In genomic region chr3:13884851-13885703, GRCh38 we compare ENCODE assay signal across 8 cellular contexts. TPM values are rescaled to one million over a fixed set of nuclear protein-coding genes. Genes with fewer than 3 reads are reported as not detected.
DNase-seq lines count a peak whose midpoint lies in the region; ATAC-seq and TF ChIP-seq lines count a peak whose summit lies in the region.

No MANE protein-coding gene starts in this region.

- peaks cover 0 to 5% (median 0%) of the 10 kb centered on the region in 3 donors for H3K9me3 ChIP-seq in tibial artery

- no peaks in the 10 kb centered on the region for H3K4me1 Mint-ChIP-seq in activated CD4-positive, alpha-beta memory T cell treated with anti-CD3 and anti-CD28 coated beads for 36 hours (ENCODE audit: low read depth)
- H3K4me1 Mint-ChIP-seq in endothelial cell (ENCODE audit: unreplicated experiment) = peaks cover 3% of the 10 kb centered on the region

- H3K36me3 Mint-ChIP-seq in activated CD4-positive, alpha-beta memory T cell treated with anti-CD3 and anti-CD28 coated beads for 36 hours = no peaks in the 10 kb centered on the region
- H3K36me3 Mint-ChIP-seq in endothelial cell (ENCODE audit: low read depth, unreplicated experiment) = peaks cover 8% of the 10 kb centered on the region

- no peaks in the 10 kb centered on the region for H3K9me3 Mint-ChIP-seq in activated CD4-positive, alpha-beta memory T cell treated with anti-CD3 and anti-CD28 coated beads for 36 hours
- peaks cover 5% of the 10 kb centered on the region for H3K9me3 Mint-ChIP-seq in endothelial cell (ENCODE audit: unreplicated experiment)

- ATAC-seq in GM18868 (IDR thresholded peaks at IDR 0.05; ENCODE audit: unreplicated experiment) (peak; percentile 60), HG02642 (IDR thresholded peaks at IDR 0.05; ENCODE audit: poor library complexity, unreplicated experiment) (no peak)

- H3K4me3 Mint-ChIP-seq in activated CD4-positive, alpha-beta memory T cell treated with anti-CD3 and anti-CD28 coated beads for 36 hours = no peak overlapping the region
- no peak overlapping the region for H3K4me3 Mint-ChIP-seq in endothelial cell (ENCODE audit: unreplicated experiment)

- peak; percentile 46 for DNase-seq in CD1c-positive myeloid dendritic cell (ENCODE audit: extremely low spot score)
- peak; percentile 70 for DNase-seq in NCI-H2029 (lab: John Stamatoyannopoulos, UW)
- DNase-seq in activated CD4-positive, alpha-beta memory T cell treated with anti-CD3 and anti-CD28 coated beads for 36 hours = peak; percentile 77
- peak; percentile 62 for DNase-seq in endothelial cell (ENCODE audit: low spot score)
- DNase-seq in retina = peak; percentile 39
- DNase-seq in tibial artery = no peak

- H3K27me3 Mint-ChIP-seq in activated CD4-positive, alpha-beta memory T cell treated with anti-CD3 and anti-CD28 coated beads for 36 hours = peaks cover 16% of the 10 kb centered on the region
- peaks cover 24% of the 10 kb centered on the region for H3K27me3 Mint-ChIP-seq in endothelial cell (ENCODE audit: unreplicated experiment)

- intact Hi-C loops in activated CD4-positive, alpha-beta memory T cell treated with anti-CD3 and anti-CD28 coated beads for 36 hours (cut with micrococcal nuclease) = loop anchor here (1.0 to 5.0 kb wide), 2 partner anchors 228 to 388 kb away; no protein-coding TSS in a partner anchor
- intact Hi-C loops in tibial artery (cut with DNase I; ENCODE audit: low total_unique reads) = no loop called here

- no peak overlapping the region for H3K27ac ChIP-seq in tibial artery

- H3K4me1 ChIP-seq in tibial artery = peaks cover 0 to 9% (median 7%) of the 10 kb centered on the region in 4 donors

- peak; percentile 95 for TF ChIP-seq CTCF in endothelial cell (IDR thresholded peaks at IDR 0.05; ENCODE audit: unreplicated experiment)
- TF ChIP-seq CTCF in tibial artery (IDR thresholded peaks at IDR 0.05) = no peak

- H3K27ac Mint-ChIP-seq in activated CD4-positive, alpha-beta memory T cell treated with anti-CD3 and anti-CD28 coated beads for 36 hours = peak overlapping the region; percentile 25
- no peak overlapping the region for H3K27ac Mint-ChIP-seq in endothelial cell (ENCODE audit: unreplicated experiment)

- POLR2A ChIA-PET in activated CD4-positive, alpha-beta memory T cell treated with anti-CD3 and anti-CD28 coated beads for 36 hours (lab: Charles Lee) = no interaction called here

- no peak overlapping the region for H3K4me3 ChIP-seq in tibial artery

- CTCF ChIA-PET in activated CD4-positive, alpha-beta memory T cell treated with anti-CD3 and anti-CD28 coated beads for 36 hours (lab: Charles Lee) = interaction anchor here (0.7 to 21.6 kb wide), 17 partner anchors 9 to 934 kb away, joined by 3 to 567 read pairs (median 4); partner anchors contain the start of genes CHCHD4 and TMEM43

- peaks cover 0 to 43% of the 10 kb centered on the region in 2 donors for H3K27me3 ChIP-seq in tibial artery

- no peaks in the 10 kb centered on the region for H3K36me3 ChIP-seq in tibial artery

RNA-seq across cellular contexts. Expression of gene WNT7A, which starts 5.2 kb away (rescaled TPM):
- under 1 TPM; 0.29 to 0.33 TPM for total RNA-seq in activated CD4-positive, alpha-beta memory T cell treated with anti-CD3 and anti-CD28 coated beads for 36 hours
- total RNA-seq in endothelial cell (ENCODE audit: unreplicated experiment) = not detected

Comparison
In these comparisons a context has a peak if more than half of its experiments do, and no peak if none do; other contexts are left out.
1. DNase-seq: peak in CD1c-positive myeloid dendritic cell (single experiment), NCI-H2029 (single experiment), activated CD4-positive, alpha-beta memory T cell treated with anti-CD3 and anti-CD28 coated beads for 36 hours (single experiment), endothelial cell (single experiment) and retina (single experiment); none in tibial artery (0 of 2).